ENCODE assay signal across 8 cellular contexts in genomic region chr10:22316286-22317120, GRCh38. TPM values are rescaled to one million over a fixed set of nuclear protein-coding genes. Genes with fewer than 3 reads are reported as not detected.
A peak's percentile ranks its signal among the peaks of the same experiment; 100 is the strongest.
DNase-seq lines count a peak whose midpoint lies in the region; ATAC-seq, FAIRE-seq and TF ChIP-seq lines count a peak whose summit lies in the region.

TSS of gene COMMD3 (plus strand) at chr10:22316388. CDS start at chr10:22316418, 30 bp downstream.

- no peaks in the 10 kb centered on the region for H4K20me1 ChIP-seq in endothelial cell of umbilical vein (replicated peaks; ENCODE audit: control insufficient read depth, extremely low read depth, insufficient read depth, low read length)

- H3K4me1 ChIP-seq in NT2/D1 (ENCODE audit: insufficient read depth, insufficient read length) (no peaks in the 10 kb centered on the region), endothelial cell of umbilical vein (ENCODE audit: control insufficient read depth, extremely low read depth, insufficient read depth, low read length) (peaks cover 17% of the 10 kb centered on the region)

- peak within 1 kb of the TSS; percentile 69 for H3K27ac ChIP-seq in endothelial cell of umbilical vein (ENCODE audit: insufficient read depth, low read depth, low read length)

- H3K9ac ChIP-seq in NT2/D1 (ENCODE audit: insufficient read length, low read depth) (peak within 1 kb of the TSS; percentile 72), endothelial cell of umbilical vein (replicated peaks; ENCODE audit: extremely low read depth, insufficient read depth, low read length) (peak within 1 kb of the TSS; percentile 82)

- TF ChIP-seq POLR2A in endothelial cell of umbilical vein (IDR thresholded peaks at IDR 0.05; ENCODE audit: low read depth, low read length): peak; percentile 89

- no peak for TF ChIP-seq CTCF in endothelial cell of umbilical vein (IDR thresholded peaks at IDR 0.05; ENCODE audit: extremely low read depth in 1 of 2, insufficient read depth in 1 of 2, low read depth in 1 of 2, low read length in 2 of 2)
- TF ChIP-seq CTCF in mesothelial cell of epicardium (IDR thresholded peaks at IDR 0.05; ENCODE audit: unreplicated experiment): no peak

- peak within 1 kb of the TSS; percentile 72 for H2AFZ ChIP-seq in endothelial cell of umbilical vein (ENCODE audit: low read depth, low read length)

- peaks cover 40% of the 10 kb centered on the region for H3K4me1 Mint-ChIP-seq in mesothelial cell of epicardium

- peak within 1 kb of the TSS; percentile 63 for H3K4me3 ChIP-seq in NT2/D1 (ENCODE audit: insufficient read length, low read depth)
- peak within 1 kb of the TSS; percentile 67 to 93 (median 83) for H3K4me3 ChIP-seq in endothelial cell of umbilical vein (replicated peaks in 1 of 3; ENCODE audit: insufficient read depth in 1 of 3, low read depth in 1 of 3, low read length in 3 of 3)

- peak within 1 kb of the TSS; percentile 98 for H3K27ac Mint-ChIP-seq in mesothelial cell of epicardium

- FAIRE-seq in endothelial cell of umbilical vein (lab: Jason Lieb, UNC): peak; percentile 84

- TSS peak; percentile 42 for BruUV-seq in endothelial cell of umbilical vein (replicated peaks; lab: Mats Ljungman, UMichigan)

- no peaks in the 10 kb centered on the region for H3K9me1 ChIP-seq in endothelial cell of umbilical vein (replicated peaks; ENCODE audit: control insufficient read depth, extremely low read depth, insufficient read depth, low read length)

- no peaks in the 10 kb centered on the region for H3K79me2 ChIP-seq in endothelial cell of umbilical vein (ENCODE audit: control insufficient read depth, insufficient read depth, low read length)

- peak within 1 kb of the TSS; percentile 87 for H3K4me3 Mint-ChIP-seq in mesothelial cell of epicardium

- H3K36me3 Mint-ChIP-seq in mesothelial cell of epicardium: no peaks in the 10 kb centered on the region

- ATAC-seq in GM19351 (IDR thresholded peaks at IDR 0.05; ENCODE audit: unreplicated experiment) (peak; percentile 54), HG03460 (IDR thresholded peaks at IDR 0.05; ENCODE audit: unreplicated experiment) (peak; percentile 58)

- H3K27me3 Mint-ChIP-seq in mesothelial cell of epicardium (ENCODE audit: low read depth): peaks cover 20% of the 10 kb centered on the region

- POLR2A ChIA-PET in endothelial cell of umbilical vein (lab: Charles Lee): interaction anchor here (0.7 to 1.3 kb wide), 7 partner anchors 24 to 987 kb away, joined by 3 to 7 read pairs (median 4); partner anchors contain the start of gene DNAJC1

- H3K4me2 ChIP-seq in endothelial cell of umbilical vein (ENCODE audit: insufficient read depth, low read length): peak within 1 kb of the TSS; percentile 93

- dilution Hi-C loops in endothelial cell of umbilical vein (cut with MboI; ENCODE audit: extremely low pct_ligation_motif_present, low sequenced_read_pairs): no loop called here

- CTCF ChIA-PET in endothelial cell of umbilical vein (lab: Charles Lee): interaction anchor here (0.6 to 2.7 kb wide), 15 partner anchors 8 to 672 kb away, joined by 3 to 17 read pairs (median 3); partner anchors contain the start of gene DNAJC1

- intact Hi-C loops in endothelial cell of umbilical vein (cut with micrococcal nuclease): loop anchor here (1.0 to 10.0 kb wide), 7 partner anchors 24 to 819 kb away; partner anchors contain the start of genes MSRB2 and PIP4K2A

- DNase-seq in CMK (ENCODE audit: low read depth) (peak; percentile 45), NT2/D1 (ENCODE audit: low read depth, low spot score) (no peak), endothelial cell of umbilical vein (ENCODE audit: low read depth, low spot score) (peak; percentile 88), mesothelial cell of epicardium (ENCODE audit: low spot score in 2 of 2, unreplicated experiment in 2 of 2) (peak; percentile 77 to 85)
- DNase-seq in activated CD8-positive, alpha-beta memory T cell treated with anti-CD3 and anti-CD28 coated beads, Interleukin-2, amount 50 U/mL, for 48 hours: peak; percentile 88
- DNase-seq in stimulated activated CD8-positive, alpha-beta memory T cell treated with anti-CD3 and anti-CD28 coated beads, Interleukin-4, amount 100 ng/mL, for 48 hours: peak; percentile 81

- no peaks in the 10 kb centered on the region for H3K9me3 Mint-ChIP-seq in mesothelial cell of epicardium

- H3K36me3 ChIP-seq in NT2/D1 (ENCODE audit: insufficient read depth, insufficient read length, low read length) (no peaks in the 10 kb centered on the region), endothelial cell of umbilical vein (ENCODE audit: control insufficient read depth in 2 of 2, extremely low read depth in 1 of 2, insufficient read depth in 2 of 2, low read length in 2 of 2) (no peaks in the 10 kb centered on the region)

- peaks cover 72% of the 10 kb centered on the region for H3K27me3 ChIP-seq in NT2/D1 (ENCODE audit: insufficient read depth, insufficient read length)
- H3K27me3 ChIP-seq in endothelial cell of umbilical vein (ENCODE audit: control insufficient read depth in 2 of 2, insufficient read depth in 2 of 2, low read length in 2 of 2): no peaks in the 10 kb centered on the region

- H3K9me3 ChIP-seq in NT2/D1 (ENCODE audit: insufficient read depth, low read length) (no peaks in the 10 kb centered on the region), endothelial cell of umbilical vein (replicated peaks; ENCODE audit: control insufficient read depth, insufficient read depth, low read length) (no peaks in the 10 kb centered on the region)

TF ChIP-seq in endothelial cell of umbilical vein, 7 proteins besides CTCF, POLR2A, EP300 and RAD21:
- TF ChIP-seq MAX (IDR thresholded peaks at IDR 0.05; ENCODE audit: insufficient read depth, insufficient read length) (peak; percentile 87), GATA2 (IDR thresholded peaks at IDR 0.05; ENCODE audit: insufficient read depth, insufficient read length, low read depth, low read length) (no peak), POLR2AphosphoS5 (IDR thresholded peaks at IDR 0.05; ENCODE audit: insufficient read depth, low read depth, low read length) (peak; percentile 93), FOS (IDR thresholded peaks at IDR 0.05; ENCODE audit: borderline replicate concordance, insufficient read depth, low read length) (no peak), JUN (IDR thresholded peaks at IDR 0.05; ENCODE audit: borderline replicate concordance, insufficient read depth, insufficient read length, low read depth) (no peak), MYC (IDR thresholded peaks at IDR 0.05; ENCODE audit: low read depth, low read length) (peak; percentile 56), EZH2 (IDR thresholded peaks at IDR 0.05; ENCODE audit: borderline replicate concordance, low read depth, low read length, severe bottlenecking) (no peak)
TF ChIP-seq in endothelial cell of umbilical vein: peak in this region for 3.

RNA-seq across cellular contexts. Expression of gene COMMD3, which starts in this region (rescaled TPM):
- total RNA-seq in endothelial cell of umbilical vein: 48.9 and 49.8 TPM in 2 replicates
- 21.0 and 22.5 TPM in 2 replicates for polyA plus RNA-seq in endothelial cell of umbilical vein
- 33.2 and 40.0 TPM in 2 replicates for polyA plus RNA-seq in endothelial cell of umbilical vein (2011; cell fraction: cytosol; rRNA removed)
- 39.6 and 58.7 TPM in 2 replicates for polyA plus RNA-seq in endothelial cell of umbilical vein (2011; cell fraction: nucleus; rRNA removed)
- 36.5 and 60.6 TPM in 2 replicates for polyA plus RNA-seq in endothelial cell of umbilical vein (2012)
- 6.3 and 10.6 TPM in 2 replicates for polyA minus RNA-seq in endothelial cell of umbilical vein
- 3.5 TPM for polyA minus RNA-seq in endothelial cell of umbilical vein (2011; cell fraction: cytosol; rRNA and poly(A)+ RNA removed)
- polyA minus RNA-seq in endothelial cell of umbilical vein (2011; cell fraction: nucleus; rRNA and poly(A)+ RNA removed): 12.6 and 15.6 TPM in 2 replicates
- 57.3 to 61.3 TPM (median 58.9 TPM) in 3 replicates for total RNA-seq in mesothelial cell of epicardium
